ENCODE assay signal across 8 cellular contexts in the genomic region with DNA sequence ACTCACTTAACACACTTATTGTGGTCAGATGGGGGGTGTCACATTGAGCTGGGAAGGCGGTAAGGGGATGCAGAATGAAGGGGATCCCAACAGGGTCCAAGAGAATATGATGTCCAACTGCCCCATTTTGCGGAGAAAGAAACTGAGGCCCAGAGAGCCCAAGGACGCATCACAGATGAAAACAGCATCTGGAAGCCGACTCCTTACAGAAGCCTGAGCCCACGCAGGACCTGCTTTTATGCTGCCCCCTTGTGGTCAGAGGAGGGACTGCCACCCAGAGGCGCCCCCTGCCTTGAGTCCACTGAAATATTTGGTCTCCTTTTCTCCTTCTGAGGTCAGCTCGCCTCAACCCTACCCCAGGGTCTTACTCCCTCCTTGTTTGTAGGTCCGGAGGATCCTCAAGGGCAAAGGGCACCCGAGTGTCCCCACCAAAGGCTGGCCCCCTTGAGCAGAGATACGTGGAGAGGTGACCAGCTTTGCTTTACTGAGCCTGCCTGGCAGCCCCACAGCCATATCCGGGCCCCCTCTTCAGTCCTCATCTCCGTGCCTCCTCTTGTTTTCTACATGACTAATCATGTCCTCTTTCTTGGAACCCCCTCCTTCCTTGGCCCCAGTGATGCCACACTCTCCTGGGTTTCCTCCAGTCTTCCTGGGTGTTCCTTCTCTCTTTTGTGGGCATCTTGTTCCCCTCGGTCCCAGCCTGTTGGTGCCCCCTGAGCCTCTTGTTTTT. TPM values are rescaled to one million over a fixed set of nuclear protein-coding genes. Genes with fewer than 3 reads are reported as not detected.
DNase-seq lines count a peak whose midpoint lies in the region; ATAC-seq, FAIRE-seq and TF ChIP-seq lines count a peak whose summit lies in the region.

No MANE protein-coding gene starts in this region.

- H3K4me1 Mint-ChIP-seq in brain: peaks cover 18% of the 10 kb centered on the region

- peak; percentile 99 for TF ChIP-seq CTCF in brain (conservative IDR thresholded peaks at IDR 0.05)

- H3K36me3 Mint-ChIP-seq in brain: no peaks in the 10 kb centered on the region

- peak overlapping the region in 1 of 5 experiments; percentile 2 for H3K4me3 Mint-ChIP-seq in brain

- peak overlapping the region in 1 of 5 experiments; percentile 7 for H3K27ac Mint-ChIP-seq in brain

- H3K9me3 Mint-ChIP-seq in brain: peaks cover 0 to 5% (median 0%) of the 10 kb centered on the region in 5 experiments

- FAIRE-seq in A204.1 (lab: Jason Lieb, UNC): peak; percentile 23
- FAIRE-seq in GM12891 (lab: Jason Lieb, UNC): peak; percentile 84

- no peak for TF ChIP-seq POLR2A in GM12891 (IDR thresholded peaks at IDR 0.05; ENCODE audit: low read depth, low read length)

- H3K27me3 Mint-ChIP-seq in brain: peaks cover 39% of the 10 kb centered on the region

- ATAC-seq in HG03342 (IDR thresholded peaks at IDR 0.05; ENCODE audit: unreplicated experiment): no peak

- peak; percentile 75 for DNase-seq in GM12891 (ENCODE audit: insufficient read length, low spot score)
- DNase-seq in NCI-H1092 (lab: John Stamatoyannopoulos, UW): peak; percentile 53
- DNase-seq in UCSD-AML1 (lab: John Stamatoyannopoulos, UW; ENCODE audit: unreplicated experiment): peak; percentile 85
- DNase-seq in iris pigment epithelial cell (ENCODE audit: low read depth): peak; percentile 60
- peak; percentile 37 to 64 for DNase-seq in stimulated activated CD4-positive, alpha-beta T cell treated with anti-CD3 and anti-CD28 coated beads, Interleukin-1b, Interleukin-23, amount 100 ng/mL, for 1 hour (ENCODE audit: low read depth in 2 of 2)

TF ChIP-seq in GM12891, 5 proteins besides CTCF, POLR2A, EP300 and RAD21:
- TF ChIP-seq POU2F2 (IDR thresholded peaks at IDR 0.05; ENCODE audit: low read depth, low read length) (no peak), SPI1 (IDR thresholded peaks at IDR 0.05; ENCODE audit: low read depth, low read length) (no peak), TAF1 (IDR thresholded peaks at IDR 0.05; ENCODE audit: low read depth, low read length) (no peak), PAX5 (IDR thresholded peaks at IDR 0.05; ENCODE audit: insufficient read depth, low read length, severe bottlenecking) (no peak), POLR2AphosphoS5 (IDR thresholded peaks at IDR 0.05; ENCODE audit: low read depth, low read length) (no peak)

RNA-seq across cellular contexts. Expression of a gene that starts 30.0 kb away (rescaled TPM):
- polyA plus RNA-seq in GM12891 (2012; ENCODE audit: low read depth, missing spikeins): 1.3 TPM
- polyA plus RNA-seq in brain (ENCODE audit: insufficient read depth, low read depth, low replicate concordance): 8.7 TPM

RNA-seq across cellular contexts. Expression of a gene that starts 36.5 kb away (rescaled TPM):
- polyA plus RNA-seq in GM12891 (2012; ENCODE audit: low read depth, missing spikeins): 89.3 TPM
- 207 TPM for polyA plus RNA-seq in brain (ENCODE audit: insufficient read depth, low read depth, low replicate concordance)

RNA-seq across cellular contexts. Expression of a gene that starts 36.6 kb away (rescaled TPM):
- not detected for polyA plus RNA-seq in GM12891 (2012; ENCODE audit: low read depth, missing spikeins)
- 11.9 TPM for polyA plus RNA-seq in brain (ENCODE audit: insufficient read depth, low read depth, low replicate concordance)
